ENCODE assay signal across 8 cellular contexts in genomic region chr5:42950466-42951168, GRCh38.
A peak's percentile ranks its signal among the peaks of the same experiment; 100 is the strongest.
DNase-seq lines count a peak whose midpoint lies in the region; ATAC-seq and TF ChIP-seq lines count a peak whose summit lies in the region.

No MANE protein-coding gene starts in this region.

- no peaks in the 10 kb centered on the region for H3K36me3 Mint-ChIP-seq in activated T-cell treated with anti-CD3 and anti-CD28 coated beads, Interleukin-2, amount 50 U/mL, for 4 hours (ENCODE audit: insufficient read depth)

- H3K4me3 ChIP-seq in fibroblast of the aortic adventitia (ENCODE audit: low read depth, low read length) (peak overlapping the region; percentile 63), parathyroid adenoma (ENCODE audit: low read depth, low read length) (peak overlapping the region; percentile 35), upper lobe of right lung (peak overlapping the region; percentile 56)

- H3K27ac ChIP-seq in parathyroid adenoma (peak overlapping the region; percentile 72), upper lobe of right lung (peak overlapping the region; percentile 91)

- peaks cover 8% of the 10 kb centered on the region for H3K27me3 ChIP-seq in parathyroid adenoma (ENCODE audit: control insufficient read depth, insufficient read depth, low read length)
- peaks cover 90% of the 10 kb centered on the region for H3K27me3 ChIP-seq in upper lobe of right lung

- H3K4me2 ChIP-seq in parathyroid adenoma (ENCODE audit: low read length), result peak overlapping the region; percentile 52

- H3K79me2 ChIP-seq in parathyroid adenoma, result no peaks in the 10 kb centered on the region

- no peak for TF ChIP-seq CTCF in fibroblast of the aortic adventitia (IDR thresholded peaks at IDR 0.05; ENCODE audit: insufficient read depth, low read length)
- no peak for TF ChIP-seq CTCF in parathyroid adenoma (IDR thresholded peaks at IDR 0.05)
- TF ChIP-seq CTCF in upper lobe of right lung (IDR thresholded peaks at IDR 0.05), result no peak

- DNase-seq in Ammon's horn (ENCODE audit: low spot score) (peak; percentile 47), fibroblast of the aortic adventitia (ENCODE audit: low read depth) (peak; percentile 99), upper lobe of right lung (peak; percentile 71)
- DNase-seq in activated T-cell treated with anti-CD3 and anti-CD28 coated beads, Interleukin-2, amount 50 U/mL, for 4 hours, result peak; percentile 69

- intact Hi-C loops in upper lobe of right lung (cut with DNase I), result loop anchor here (5.0 kb wide), 1 partner anchor 37 kb away; no protein-coding TSS in a partner anchor

- no peak overlapping the region for H3K9ac ChIP-seq in parathyroid adenoma

- H3K36me3 ChIP-seq in parathyroid adenoma (ENCODE audit: control insufficient read depth, insufficient read depth, low read length) (no peaks in the 10 kb centered on the region), upper lobe of right lung (no peaks in the 10 kb centered on the region)

- H3K9me3 ChIP-seq in parathyroid adenoma (ENCODE audit: control insufficient read depth, low read length) (no peaks in the 10 kb centered on the region), upper lobe of right lung (no peaks in the 10 kb centered on the region)

- H3K4me1 ChIP-seq in parathyroid adenoma, result no peaks in the 10 kb centered on the region
- peaks cover 17% of the 10 kb centered on the region for H3K4me1 ChIP-seq in upper lobe of right lung

- H3K4me1 Mint-ChIP-seq in activated T-cell treated with anti-CD3 and anti-CD28 coated beads, Interleukin-2, amount 50 U/mL, for 4 hours (ENCODE audit: low read depth), result peaks cover 28% of the 10 kb centered on the region

- peak overlapping the region; percentile 94 for H3K4me3 Mint-ChIP-seq in activated T-cell treated with anti-CD3 and anti-CD28 coated beads, Interleukin-2, amount 50 U/mL, for 4 hours

- TF ChIP-seq POLR2A in GM19193 (IDR thresholded peaks at IDR 0.05; ENCODE audit: extremely low read depth, insufficient read depth, insufficient read length), result peak; percentile 9

- no peaks in the 10 kb centered on the region for H3K9me3 Mint-ChIP-seq in activated T-cell treated with anti-CD3 and anti-CD28 coated beads, Interleukin-2, amount 50 U/mL, for 4 hours

- no peaks in the 10 kb centered on the region for H3K27me3 Mint-ChIP-seq in activated T-cell treated with anti-CD3 and anti-CD28 coated beads, Interleukin-2, amount 50 U/mL, for 4 hours (ENCODE audit: low read depth)

- H2AFZ ChIP-seq in parathyroid adenoma, result peak overlapping the region; percentile 50

- peak; percentile 38 for ATAC-seq in HG03354 (IDR thresholded peaks at IDR 0.05; ENCODE audit: poor library complexity, severe bottlenecking, unreplicated experiment)
- ATAC-seq in activated T-cell treated with anti-CD3 and anti-CD28 coated beads, Interleukin-2, amount 50 U/mL, for 4 hours, result peak; percentile 58 to 61
- ATAC-seq in upper lobe of right lung, result peak; percentile 91

TF ChIP-seq in PFSK-1, 5 proteins besides CTCF, POLR2A, EP300 and RAD21:
- no peak for TF ChIP-seq POLR2AphosphoS5 (IDR thresholded peaks at IDR 0.05; ENCODE audit: low read depth, low read length)
- peak in 1 of 2 experiments; percentile 51; a peak in 1 of 4 replicates for TF ChIP-seq REST (IDR thresholded peaks at IDR 0.05; ENCODE audit: insufficient read depth in 1 of 2, low read depth in 2 of 2, low read length in 2 of 2)
- peak; percentile 41; the same call in 1 of the 2 replicates for TF ChIP-seq TAF1 (IDR thresholded peaks at IDR 0.05; ENCODE audit: borderline replicate concordance, insufficient read depth, low read length)

Comparison
In these comparisons a context has a peak if more than half of its experiments do, and no peak if none do; other contexts are left out.
1. Peak in every context shown above with its lines: DNase-seq, ATAC-seq, H3K4me3 ChIP-seq and H3K27ac ChIP-seq.
2. DNase-seq: peak in every context shown above with its lines; median percentile 99 in fibroblast of the aortic adventitia; 71 in upper lobe of right lung; 69 in activated T-cell treated with anti-CD3 and anti-CD28 coated beads, Interleukin-2, amount 50 U/mL, for 4 hours; 47 in Ammon's horn.
3. ATAC-seq: peak in every context shown above with its lines; median percentile 91 in upper lobe of right lung; 60 in activated T-cell treated with anti-CD3 and anti-CD28 coated beads, Interleukin-2, amount 50 U/mL, for 4 hours; 38 in HG03354.